In the genomic region with DNA sequence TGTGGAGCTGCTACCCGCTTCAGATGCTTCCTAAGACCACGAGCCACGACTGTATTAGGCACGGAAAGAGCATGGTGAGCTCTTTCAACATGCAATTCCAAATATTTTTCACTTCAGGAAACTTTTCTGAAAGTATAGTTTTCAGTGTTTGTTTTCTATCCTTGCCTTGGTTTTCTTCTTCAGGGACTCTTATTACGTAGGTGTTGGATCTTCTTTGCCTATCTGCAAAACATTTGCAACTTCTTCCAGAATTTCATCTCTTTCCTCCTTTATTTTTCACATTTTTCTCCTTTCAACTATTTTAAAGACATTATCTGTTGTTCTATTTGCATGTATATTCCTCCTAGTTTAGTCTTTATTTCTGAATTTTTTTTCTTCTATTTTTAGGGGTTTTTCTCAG, we compare ENCODE assay signal across 29 cellular contexts.
"Had no signal": no experiment of that assay in that cellular context is flagged by ENCODE, and none has a peak within 500 bp of the region (broad histone marks: within the 10 kb centered on the region; RNA-seq: fewer than 3 reads in every experiment).

No MANE protein-coding gene starts in this region.

- H3K4me2 ChIP-seq: hepatocyte had no signal

- H3K4me1 ChIP-seq: colonic mucosa, esophagus muscularis mucosa, esophagus squamous epithelium, foreskin keratinocyte, gastrocnemius medialis, gastroesophageal sphincter, heart left ventricle, heart right ventricle had no signal

- H3K27ac Mint-ChIP-seq: dendritic cell treated with granulocyte-macrophage colony-stimulating factor and Interleukin-4, amounts not matched to agents 40 ng/mL and 50 ng/mL, for 4 days; effector memory CD8-positive, alpha-beta T cell; endodermal cell had no signal

- DNase-seq: colonic mucosa; cortex of kidney; dermis blood vessel endothelial cell; dorsolateral prefrontal cortex; effector CD4-positive, alpha-beta T cell; effector CD8-positive, alpha-beta T cell; effector memory CD4-positive, alpha-beta T cell; effector memory CD8-positive, alpha-beta T cell; endodermal cell; erythroblast; esophagus squamous epithelium; foreskin fibroblast; foreskin keratinocyte; foreskin melanocyte; gastrocnemius medialis; glutamatergic neuron; head of caudate nucleus; heart left ventricle; heart right ventricle had no signal

- H3K27ac ChIP-seq: colonic mucosa, coronary artery, dorsolateral prefrontal cortex, epithelial cell of prostate, esophagus muscularis mucosa, esophagus squamous epithelium, foreskin keratinocyte, gastrocnemius medialis, gastroesophageal sphincter, heart left ventricle, heart right ventricle, hepatocyte had no signal

- H3K79me2 ChIP-seq: hepatocyte had no signal

- ATAC-seq: effector memory CD8-positive, alpha-beta T cell; esophagus mucosa; foreskin keratinocyte; gastrocnemius medialis; gastroesophageal sphincter; heart left ventricle; heart right ventricle had no signal

- H3K4me3 ChIP-seq: colonic mucosa, coronary artery, dorsolateral prefrontal cortex, esophagus muscularis mucosa, esophagus squamous epithelium, gastrocnemius medialis, gastroesophageal sphincter, heart left ventricle, heart right ventricle, hepatocyte had no signal

- H3K4me3 Mint-ChIP-seq: dendritic cell treated with granulocyte-macrophage colony-stimulating factor and Interleukin-4, amounts not matched to agents 40 ng/mL and 50 ng/mL, for 4 days; effector memory CD8-positive, alpha-beta T cell; endodermal cell had no signal

- H2AFZ ChIP-seq: hepatocyte had no signal

- H3K4me1 Mint-ChIP-seq: endodermal cell had no signal

- H3K27me3 ChIP-seq: colonic mucosa, foreskin keratinocyte, gastrocnemius medialis had no signal

- H3K9me3 ChIP-seq: colonic mucosa, gastrocnemius medialis had no signal

- H3K36me3 ChIP-seq: colonic mucosa, esophagus muscularis mucosa, esophagus squamous epithelium, gastrocnemius medialis, gastroesophageal sphincter, heart left ventricle, heart right ventricle had no signal

- FAIRE-seq: endometrium, endothelial cell of umbilical vein, frontal cortex had no signal
